In the genomic region with DNA sequence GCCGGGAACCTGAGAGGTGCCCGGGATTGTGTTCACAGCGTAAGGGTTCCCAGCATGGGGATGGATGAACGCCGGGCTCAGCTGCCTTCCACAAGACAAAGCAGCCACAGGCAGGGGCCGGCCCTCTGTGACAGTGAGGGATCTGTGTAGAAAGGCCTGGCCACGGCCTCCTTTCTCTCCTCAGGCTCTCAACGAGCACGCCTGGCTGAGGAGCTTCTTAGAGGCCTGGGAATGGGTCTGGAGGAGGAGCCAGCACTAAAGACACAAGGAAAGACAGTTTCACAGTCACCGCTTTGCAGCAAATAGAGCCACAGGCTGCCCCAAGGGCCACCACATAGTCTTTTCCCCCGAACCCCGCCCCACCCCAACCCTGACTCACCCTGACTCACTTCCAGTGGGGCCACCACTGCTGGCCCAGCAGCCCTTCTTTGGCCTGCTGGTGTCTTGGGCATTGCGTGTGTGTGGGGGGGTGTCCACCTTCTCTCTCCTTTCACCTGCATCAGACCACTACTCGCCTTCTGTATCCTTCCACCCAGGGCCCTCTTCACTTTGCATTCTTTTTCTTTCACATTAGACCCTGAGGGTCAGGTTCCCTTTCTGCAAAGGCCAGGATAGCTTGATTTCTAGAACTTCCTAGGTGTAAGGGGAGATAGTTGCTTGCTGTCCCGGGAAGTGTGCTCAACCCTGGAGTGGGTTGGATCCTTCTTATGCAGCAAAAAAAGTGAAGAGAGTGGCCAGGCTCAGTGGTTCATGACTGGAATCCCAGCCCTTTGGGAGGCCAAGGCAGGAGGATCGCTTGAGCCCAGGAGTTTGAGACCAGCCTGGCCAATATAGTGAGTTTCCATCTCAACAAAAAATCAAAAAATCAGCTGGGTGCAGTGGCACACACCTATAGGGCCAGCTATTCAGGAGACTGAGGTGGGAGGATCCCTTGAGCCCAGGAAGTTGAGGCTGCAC, we compare ENCODE assay signal across 9 cellular contexts. TPM values are rescaled to one million over a fixed set of nuclear protein-coding genes. Genes with fewer than 3 reads are reported as not detected.
A peak's percentile ranks its signal among the peaks of the same experiment; 100 is the strongest.
DNase-seq lines count a peak whose midpoint lies in the region; ATAC-seq and TF ChIP-seq lines count a peak whose summit lies in the region.
"Had no signal": no experiment of that assay in that cellular context is flagged by ENCODE, and none has a peak within 500 bp of the region (broad histone marks: within the 10 kb centered on the region; RNA-seq: fewer than 3 reads in every experiment).

No MANE protein-coding gene starts in this region.

- H3K4me3 ChIP-seq in mammary epithelial cell (replicated peaks in 1 of 3; ENCODE audit: insufficient read depth in 1 of 3, low read depth in 2 of 3, low read length in 3 of 3) (no peak overlapping the region), HAP-1 (no peak overlapping the region)

- no peak overlapping the region for H3K9ac ChIP-seq in mammary epithelial cell (ENCODE audit: insufficient read depth, low read length)

- CTCF ChIA-PET in mammary epithelial cell (lab: Charles Lee; ENCODE audit: low non-redundant PET): no interaction called here

- in situ Hi-C loops in Caki2 (cut with HindIII; ENCODE audit: low pct_unique_long_range_greater_than_20kb, low sequenced_read_pairs): loop anchor here (10.0 kb wide), 1 partner anchor 159 kb away; a partner anchor contains a TSS
- in situ Hi-C loops in mammary epithelial cell (cut with MboI; ENCODE audit: low sequenced_read_pairs in 2 of 2): no loop called here
- in situ Hi-C loops in HAP-1 (cut with MboI; ENCODE audit: low sequenced_read_pairs): no loop called here

- DNase-seq in Caki2 (ENCODE audit: low read depth): peak; percentile 97
- peak; percentile 91 for DNase-seq in MV-4-11 (lab: John Stamatoyannopoulos, UW)
- DNase-seq in mammary epithelial cell: peak; percentile 85
- DNase-seq in natural killer cell: no peak
- DNase-seq in stimulated activated CD4-positive, alpha-beta T cell treated with anti-CD3 and anti-CD28 coated beads, Interleukin-12 subunit alpha, Interleukin-12 subunit beta, amount 100 ng/mL, for 4 hours: no peak
- DNase-seq in HAP-1 (ENCODE audit: low spot score in 2 of 2): no peak
- DNase-seq in T-helper 17 cell: no peak
- DNase-seq in germinal center (ENCODE audit: low spot score): no peak

- intact Hi-C loops in mammary epithelial cell (cut with micrococcal nuclease): no loop called here
- intact Hi-C loops in natural killer cell (cut with micrococcal nuclease): no loop called here

- dilution Hi-C loops in mammary epithelial cell (cut with HindIII; ENCODE audit: low sequenced_read_pairs): no loop called here

- 78% methylated on average over 9 of the region's 16 CpGs for WGBS in mammary epithelial cell (ENCODE audit: low coverage, missing lambda C conversion rate)

- H3K27ac ChIP-seq in mammary epithelial cell (ENCODE audit: insufficient read depth, low read depth, low read length): peak overlapping the region; percentile 46

- H3K4me1 ChIP-seq in mammary epithelial cell (ENCODE audit: insufficient read depth, low read length) (peaks cover 52% of the 10 kb centered on the region), HAP-1 (no peaks in the 10 kb centered on the region)

- no peak overlapping the region for H3K4me3 Mint-ChIP-seq in natural killer cell
- no peak overlapping the region for H3K4me3 Mint-ChIP-seq in T-helper 17 cell
- H3K4me3 Mint-ChIP-seq: central memory CD8-positive, alpha-beta T cell had no signal

- H3K27ac Mint-ChIP-seq in natural killer cell: no peak overlapping the region
- no peak overlapping the region for H3K27ac Mint-ChIP-seq in T-helper 17 cell

- no peaks in the 10 kb centered on the region for H3K27me3 Mint-ChIP-seq in natural killer cell (ENCODE audit: low read depth in 2 of 2)
- H3K27me3 Mint-ChIP-seq in T-helper 17 cell: peaks cover 9% of the 10 kb centered on the region
- H3K27me3 Mint-ChIP-seq: central memory CD8-positive, alpha-beta T cell had no signal

- H3K36me3 ChIP-seq in mammary epithelial cell (ENCODE audit: insufficient read depth, low read length) (no peaks in the 10 kb centered on the region), HAP-1 (replicated peaks) (no peaks in the 10 kb centered on the region)

- H4K20me1 ChIP-seq in mammary epithelial cell (ENCODE audit: insufficient read depth, low read length): no peaks in the 10 kb centered on the region

- TF ChIP-seq CTCF in mammary epithelial cell (conservative IDR thresholded peaks at IDR 0.05 in 1 of 2, IDR thresholded peaks at IDR 0.05 in 1 of 2; ENCODE audit: extremely low read depth in 1 of 2, insufficient read depth in 1 of 2, low read depth in 1 of 2, low read length in 2 of 2): no peak
- TF ChIP-seq CTCF in natural killer cell (IDR thresholded peaks at IDR 0.05): no peak

- ATAC-seq in natural killer cell (peak in 2 of 3 donors; percentile 55 to 71), T-helper 17 cell (no peak)

- H3K4me2 ChIP-seq in mammary epithelial cell (ENCODE audit: insufficient read depth, low read depth, low read length): peak overlapping the region; percentile 31

- H3K36me3 Mint-ChIP-seq in natural killer cell: no peaks in the 10 kb centered on the region
- no peaks in the 10 kb centered on the region for H3K36me3 Mint-ChIP-seq in T-helper 17 cell (ENCODE audit: low read depth)

- H3K9me3 ChIP-seq in mammary epithelial cell (replicated peaks; ENCODE audit: insufficient read depth, low read length): no peaks in the 10 kb centered on the region
- H3K9me3 ChIP-seq in HAP-1: no peaks in the 10 kb centered on the region
- no peaks in the 10 kb centered on the region for H3K9me3 ChIP-seq in T-helper 17 cell (ENCODE audit: control insufficient read depth, low read length, poor library complexity, severe bottlenecking)

- H3K4me1 Mint-ChIP-seq in natural killer cell (peaks cover 35 to 45% of the 10 kb centered on the region in 2 donors), T-helper 17 cell (peaks cover 15% of the 10 kb centered on the region)

- BruUV-seq in mammary epithelial cell (replicated peaks; lab: Mats Ljungman, UMichigan): no TSS peak

- no peaks in the 10 kb centered on the region for H3K9me3 Mint-ChIP-seq in natural killer cell
- H3K9me3 Mint-ChIP-seq: central memory CD8-positive, alpha-beta T cell had no signal

- H3K79me2 ChIP-seq in mammary epithelial cell (ENCODE audit: insufficient read depth, low read length): no peaks in the 10 kb centered on the region

- no peaks in the 10 kb centered on the region for H3K27me3 ChIP-seq in mammary epithelial cell (ENCODE audit: insufficient read depth, low read length)
- no peaks in the 10 kb centered on the region for H3K27me3 ChIP-seq in HAP-1 (ENCODE audit: low read depth)

- peak overlapping the region; percentile 63 for H2AFZ ChIP-seq in mammary epithelial cell (ENCODE audit: low read depth, low read length)

RNA-seq across cellular contexts. Expression of a gene that starts 19.3 kb away (rescaled TPM):
- total RNA-seq in Caki2 (2014; rRNA removed; shearing (Covaris generic); ENCODE audit: low replicate concordance): 92.0 and 165 TPM in 2 replicates
- total RNA-seq in mammary epithelial cell (10 to 100 TPM; 26.3 to 82.8 TPM), natural killer cell (10 to 100 TPM; 31.1 to 45.2 (median 39.8) TPM), T-helper 17 cell (10 to 100 TPM; 44.2 TPM)
- polyA plus RNA-seq in mammary epithelial cell: 75.1 TPM
- 56.5 TPM for polyA minus RNA-seq in mammary epithelial cell

Comparison
In these comparisons a context has a peak if more than half of its experiments do, and no peak if none do; other contexts are left out.
1. DNase-seq: peak in Caki2 (single experiment), MV-4-11 (single experiment) and mammary epithelial cell (single experiment); none in natural killer cell (single experiment), stimulated activated CD4-positive, alpha-beta T cell treated with anti-CD3 and anti-CD28 coated beads, Interleukin-12 subunit alpha, Interleukin-12 subunit beta, amount 100 ng/mL, for 4 hours (single experiment), HAP-1 (0 of 2), T-helper 17 cell (0 of 3) and germinal center (single experiment).